Comparison of ENCODE assay signal across 1 cellular context in the genomic region with DNA sequence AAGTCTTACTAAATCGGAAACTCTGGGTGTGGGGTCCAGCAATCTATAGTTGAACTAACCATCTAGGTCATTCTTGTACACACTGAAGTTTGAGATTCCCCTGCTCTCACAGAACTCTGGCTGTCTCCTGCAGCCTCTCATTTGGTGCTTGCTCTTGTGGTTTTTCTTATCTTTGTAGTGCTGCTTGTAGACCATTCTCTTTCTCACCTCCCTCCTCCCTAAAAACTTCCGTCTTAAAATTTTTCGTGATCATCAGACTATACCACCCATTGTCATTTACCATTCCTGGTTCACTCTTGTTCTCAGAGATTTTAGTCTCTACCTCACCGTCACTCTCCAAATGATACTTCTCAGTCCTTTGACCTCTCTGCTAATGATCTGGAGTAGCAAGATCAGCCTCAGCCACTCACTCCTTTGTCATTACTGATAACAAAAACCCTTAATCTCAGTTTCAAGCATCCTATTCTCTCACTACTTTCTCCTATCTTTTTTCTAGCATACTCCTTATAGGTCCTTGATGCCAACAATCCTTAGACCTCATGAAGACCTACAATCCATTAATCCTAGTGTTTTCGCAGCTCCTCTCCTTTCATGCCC.
TF ChIP-seq lines count a peak whose summit lies in the region.

No MANE protein-coding gene starts in this region.

TF ChIP-seq in K562, 482 proteins besides CTCF, POLR2A, EP300 and RAD21:
- TF ChIP-seq TEAD4 (IDR thresholded peaks at IDR 0.05; ENCODE audit: low read length) (peak; percentile 59), TEAD4 (CRISPR knock-in tag; IDR thresholded peaks at IDR 0.05; ENCODE audit: borderline replicate concordance) (no peak), ARID1B (IDR thresholded peaks at IDR 0.05) (peak; percentile 57; the same call in 1 of the 2 replicates), KDM1A (IDR thresholded peaks at IDR 0.05) (peak in 1 of 2 experiments; percentile 73), CBFA2T2 (conservative IDR thresholded peaks at IDR 0.05) (peak; percentile 59), NCOR1 (IDR thresholded peaks at IDR 0.05) (peak; percentile 22; the same call in 1 of the 2 replicates), BHLHE40 (IDR thresholded peaks at IDR 0.05; ENCODE audit: low read length) (no peak), CBFA2T3 (IDR thresholded peaks at IDR 0.05) (peak; percentile 80), TCF3 (CRISPR knock-in tag; IDR thresholded peaks at IDR 0.05) (0 out of 2 replicates have a peak, but pooled peaks have one; percentile 8), TAL1 (IDR thresholded peaks at IDR 0.05) (peak; percentile 48; the same call in 1 of the 2 replicates)
- TF ChIP-seq, protein P1, sequence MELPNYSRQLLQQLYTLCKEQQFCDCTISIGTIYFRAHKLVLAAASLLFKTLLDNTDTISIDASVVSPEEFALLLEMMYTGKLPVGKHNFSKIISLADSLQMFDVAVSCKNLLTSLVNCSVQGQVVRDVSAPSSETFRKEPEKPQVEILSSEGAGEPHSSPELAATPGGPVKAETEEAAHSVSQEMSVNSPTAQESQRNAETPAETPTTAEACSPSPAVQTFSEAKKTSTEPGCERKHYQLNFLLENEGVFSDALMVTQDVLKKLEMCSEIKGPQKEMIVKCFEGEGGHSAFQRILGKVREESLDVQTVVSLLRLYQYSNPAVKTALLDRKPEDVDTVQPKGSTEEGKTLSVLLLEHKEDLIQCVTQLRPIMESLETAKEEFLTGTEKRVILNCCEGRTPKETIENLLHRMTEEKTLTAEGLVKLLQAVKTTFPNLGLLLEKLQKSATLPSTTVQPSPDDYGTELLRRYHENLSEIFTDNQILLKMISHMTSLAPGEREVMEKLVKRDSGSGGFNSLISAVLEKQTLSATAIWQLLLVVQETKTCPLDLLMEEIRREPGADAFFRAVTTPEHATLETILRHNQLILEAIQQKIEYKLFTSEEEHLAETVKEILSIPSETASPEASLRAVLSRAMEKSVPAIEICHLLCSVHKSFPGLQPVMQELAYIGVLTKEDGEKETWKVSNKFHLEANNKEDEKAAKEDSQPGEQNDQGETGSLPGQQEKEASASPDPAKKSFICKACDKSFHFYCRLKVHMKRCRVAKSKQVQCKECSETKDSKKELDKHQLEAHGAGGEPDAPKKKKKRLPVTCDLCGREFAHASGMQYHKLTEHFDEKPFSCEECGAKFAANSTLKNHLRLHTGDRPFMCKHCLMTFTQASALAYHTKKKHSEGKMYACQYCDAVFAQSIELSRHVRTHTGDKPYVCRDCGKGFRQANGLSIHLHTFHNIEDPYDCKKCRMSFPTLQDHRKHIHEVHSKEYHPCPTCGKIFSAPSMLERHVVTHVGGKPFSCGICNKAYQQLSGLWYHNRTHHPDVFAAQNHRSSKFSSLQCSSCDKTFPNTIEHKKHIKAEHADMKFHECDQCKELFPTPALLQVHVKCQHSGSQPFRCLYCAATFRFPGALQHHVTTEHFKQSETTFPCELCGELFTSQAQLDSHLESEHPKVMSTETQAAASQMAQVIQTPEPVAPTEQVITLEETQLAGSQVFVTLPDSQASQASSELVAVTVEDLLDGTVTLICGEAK (IDR thresholded peaks at IDR 0.05), result no peak
- TF ChIP-seq, protein P1 (CRISPR knock-in tag; IDR thresholded peaks at IDR 0.05), result no peak
